In genomic region chr5:43312076-43312620, GRCh38 we compare ENCODE assay signal across 8 cellular contexts.
DNase-seq lines count a peak whose midpoint lies in the region; ATAC-seq and TF ChIP-seq lines count a peak whose summit lies in the region.

No MANE protein-coding gene starts in this region.

- no peaks in the 10 kb centered on the region for H3K27me3 ChIP-seq in ACC112 (ENCODE audit: insufficient read depth, low read length)
- no peaks in the 10 kb centered on the region for H3K27me3 ChIP-seq in HUES6 (ENCODE audit: control insufficient read depth, insufficient read depth, low read length)
- H3K27me3 ChIP-seq in brain microvascular endothelial cell (replicated peaks), result no peaks in the 10 kb centered on the region
- H3K27me3 ChIP-seq in mucosa of rectum (ENCODE audit: control insufficient read depth in 2 of 2, insufficient read depth in 2 of 2, low read length in 2 of 2), result no peaks in the 10 kb centered on the region

- H3K9me3 ChIP-seq in HUES6 (ENCODE audit: control insufficient read depth, insufficient read depth, low read depth, low read length), result no peaks in the 10 kb centered on the region; the same call in 1 of the 2 replicates
- no peaks in the 10 kb centered on the region for H3K9me3 ChIP-seq in mucosa of rectum (ENCODE audit: control insufficient read depth in 2 of 2, low read length in 2 of 2)

- no peak overlapping the region for H3K27ac ChIP-seq in ACC112 (ENCODE audit: low read depth, low read length)
- no peak overlapping the region for H3K27ac ChIP-seq in HUES6 (ENCODE audit: low read depth, low read length)
- no peak overlapping the region for H3K27ac ChIP-seq in brain microvascular endothelial cell
- peak overlapping the region; percentile 95 to 97 for H3K27ac ChIP-seq in mucosa of rectum (ENCODE audit: low read depth in 2 of 2, low read length in 2 of 2)

- H3K9ac ChIP-seq in HUES6 (ENCODE audit: low read length) (peak overlapping the region; percentile 88), mucosa of rectum (ENCODE audit: low read depth in 1 of 2, low read length in 2 of 2) (peak overlapping the region; percentile 92 to 95)

- TF ChIP-seq CTCF in brain microvascular endothelial cell (IDR thresholded peaks at IDR 0.05; ENCODE audit: low read depth, low read length, missing control alignments) (no peak), GM13977 (IDR thresholded peaks at IDR 0.05; ENCODE audit: extremely low read depth, insufficient read depth, missing control alignments) (no peak)

- H3K4me1 ChIP-seq in ACC112 (ENCODE audit: control insufficient read depth, insufficient read depth, low read length, unreplicated experiment) (peaks cover 21% of the 10 kb centered on the region), HUES6 (ENCODE audit: control insufficient read depth, insufficient read depth, low read length) (peaks cover 17% of the 10 kb centered on the region; the same call in 1 of the 2 replicates), mucosa of rectum (ENCODE audit: control insufficient read depth in 2 of 2, insufficient read depth in 2 of 2, low read length in 2 of 2) (peaks cover 16 to 18% of the 10 kb centered on the region in 2 donors)

- in situ Hi-C loops in brain microvascular endothelial cell (cut with HindIII; ENCODE audit: low pct_ligation_motif_present, low sequenced_read_pairs) (no loop called here), GM13977 (cut with MboI; ENCODE audit: low pct_unique_long_range_greater_than_20kb, low sequenced_read_pairs, unreplicated experiment) (no loop called here)

- DNase-seq in brain microvascular endothelial cell (no peak), GM13977 (ENCODE audit: low spot score) (no peak), NCI-H774 (lab: John Stamatoyannopoulos, UW) (no peak)

- H3K36me3 ChIP-seq in ACC112 (ENCODE audit: insufficient read depth, low read length) (no peaks in the 10 kb centered on the region), HUES6 (ENCODE audit: control insufficient read depth, insufficient read depth, low read length) (peaks cover 50% of the 10 kb centered on the region; the same call in 1 of the 2 replicates), brain microvascular endothelial cell (replicated peaks) (peaks cover 2% of the 10 kb centered on the region), mucosa of rectum (ENCODE audit: control insufficient read depth in 2 of 2, insufficient read depth in 2 of 2, low read length in 2 of 2) (peaks cover 0 to 4% of the 10 kb centered on the region in 2 donors)

- no peak for ATAC-seq in HG03460 (IDR thresholded peaks at IDR 0.05; ENCODE audit: unreplicated experiment)
- ATAC-seq in GM18867 (IDR thresholded peaks at IDR 0.05; ENCODE audit: unreplicated experiment), result no peak

- H3K4me3 ChIP-seq in ACC112 (ENCODE audit: low read depth, low read length) (peak overlapping the region; percentile 90), HUES6 (ENCODE audit: low read depth, low read length) (peak overlapping the region; percentile 97), brain microvascular endothelial cell (ENCODE audit: low read depth, low read length) (peak overlapping the region; percentile 98), mucosa of rectum (ENCODE audit: low read length in 2 of 2) (peak overlapping the region; percentile 95 to 99)

- peaks cover 44% of the 10 kb centered on the region for H3K79me2 ChIP-seq in ACC112 (ENCODE audit: control insufficient read depth, insufficient read depth, low read length, unreplicated experiment)

- H2AFZ ChIP-seq in ACC112 (ENCODE audit: low read length, unreplicated experiment), result peak overlapping the region; percentile 66

Comparison
In these comparisons a context has a peak if more than half of its experiments do, and no peak if none do; other contexts are left out.
1. H3K27ac ChIP-seq: peak in mucosa of rectum (2 of 2); none in ACC112 (single experiment), HUES6 (single experiment) and brain microvascular endothelial cell (single experiment).
2. Peak in every context shown above with its lines, with median percentiles within 50 percentile points of each other: H3K4me3 ChIP-seq.